Comparison of ENCODE assay signal across 22 cellular contexts in genomic region chr12:114396153-114396868, GRCh38. TPM values are rescaled to one million over a fixed set of nuclear protein-coding genes. Genes with fewer than 3 reads are reported as not detected.
DNase-seq lines count a peak whose midpoint lies in the region; ATAC-seq and TF ChIP-seq lines count a peak whose summit lies in the region.
"Had no signal": no experiment of that assay in that cellular context is flagged by ENCODE, and none has a peak within 500 bp of the region (broad histone marks: within the 10 kb centered on the region; RNA-seq: fewer than 3 reads in every experiment).

No MANE protein-coding gene starts in this region.

- peaks cover 100% of the 10 kb centered on the region for H3K79me2 ChIP-seq in GM23248 (ENCODE audit: insufficient read depth)
- no peaks in the 10 kb centered on the region for H3K79me2 ChIP-seq in SK-N-SH (ENCODE audit: insufficient read depth)

- DNase-seq in GM23248 (peak; percentile 80), SK-N-SH (peak; percentile 63), left ventricle myocardium inferior (no peak), posterior vena cava (ENCODE audit: low spot score) (peak; percentile 53), COR-L47 (lab: John Stamatoyannopoulos, UW) (no peak), NCI-H1048 (lab: John Stamatoyannopoulos, UW) (no peak)
- no peak for DNase-seq in activated T-cell treated with anti-CD3 and anti-CD28 coated beads, Interleukin-2, amount 50 U/mL, for 4 hours
- DNase-seq: activated B cell treated with CpG ODN at 0.5 μM for 24 hours; activated naive CD8-positive, alpha-beta T cell treated with anti-CD3 and anti-CD28 coated beads for 36 hours; foreskin melanocyte; NCI-H1417 treated with DMSO at 0.1 percent for 48 hours; NCI-H69; occipital lobe; stimulated activated naive CD8-positive, alpha-beta T cell treated with anti-CD3 and anti-CD28 coated beads, Interleukin-15, Interleukin-2, amounts not matched to agents 100 U/mL and 50 U/mL, for 24 hours; T-helper 2 cell; tibial artery had no signal

- H3K9ac ChIP-seq in GM23248 (peak overlapping the region; percentile 93), SK-N-SH (no peak overlapping the region)

- no peaks in the 10 kb centered on the region for H3K27me3 ChIP-seq in GM23248 (replicated peaks; ENCODE audit: insufficient read depth)
- peaks cover 74% of the 10 kb centered on the region for H3K27me3 ChIP-seq in SK-N-SH (ENCODE audit: insufficient read depth)
- peaks cover 66% of the 10 kb centered on the region for H3K27me3 ChIP-seq in left ventricle myocardium inferior (ENCODE audit: low read depth)

- H3K36me3 ChIP-seq in GM23248 (ENCODE audit: low read depth), result peaks cover 24% of the 10 kb centered on the region
- H3K36me3 ChIP-seq in SK-N-SH (replicated peaks in 1 of 2; ENCODE audit: control insufficient read depth in 1 of 2, insufficient read depth in 2 of 2, low read length in 1 of 2), result no peaks in the 10 kb centered on the region
- peaks cover 37% of the 10 kb centered on the region for H3K36me3 ChIP-seq in left ventricle myocardium inferior
- H3K36me3 ChIP-seq: tibial artery had no signal

- H3K9me2 ChIP-seq in GM23248 (ENCODE audit: insufficient read depth) (no peaks in the 10 kb centered on the region), SK-N-SH (no peaks in the 10 kb centered on the region)

- H3F3A ChIP-seq in GM23248 (ENCODE audit: insufficient read depth), result peaks cover 20% of the 10 kb centered on the region
- H3F3A ChIP-seq in SK-N-SH (replicated peaks; ENCODE audit: insufficient read depth), result no peaks in the 10 kb centered on the region

- no peaks in the 10 kb centered on the region for H4K20me1 ChIP-seq in GM23248 (ENCODE audit: insufficient read depth)
- no peaks in the 10 kb centered on the region for H4K20me1 ChIP-seq in SK-N-SH (ENCODE audit: insufficient read depth)

- in situ Hi-C loops in GM23248 (cut with MboI), result no loop called here

- ATAC-seq in activated T-cell treated with anti-CD3 and anti-CD28 coated beads, Interleukin-2, amount 50 U/mL, for 4 hours, result no peak
- no peak for ATAC-seq in HG02642 (IDR thresholded peaks at IDR 0.05; ENCODE audit: poor library complexity, unreplicated experiment)
- ATAC-seq: HepG2; left lobe of liver; sciatic nerve; stimulated activated naive CD8-positive, alpha-beta T cell treated with anti-CD3 and anti-CD28 coated beads, Interleukin-15, Interleukin-2, amounts not matched to agents 100 U/mL and 50 U/mL, for 24 hours had no signal

- TF ChIP-seq RAD21 in SK-N-SH (IDR thresholded peaks at IDR 0.05; ENCODE audit: low read length), result no peak

- no peaks in the 10 kb centered on the region for H3K9me3 ChIP-seq in GM23248 (ENCODE audit: low read depth)
- H3K9me3 ChIP-seq in SK-N-SH, result no peaks in the 10 kb centered on the region
- no peaks in the 10 kb centered on the region for H3K9me3 ChIP-seq in left ventricle myocardium inferior (replicated peaks)
- H3K9me3 ChIP-seq: tibial artery had no signal

- peaks cover 1% of the 10 kb centered on the region for H3K4me1 Mint-ChIP-seq in activated T-cell treated with anti-CD3 and anti-CD28 coated beads, Interleukin-2, amount 50 U/mL, for 4 hours (ENCODE audit: low read depth)
- H3K4me1 Mint-ChIP-seq: activated B cell treated with CpG ODN at 0.5 μM for 24 hours had no signal

- H3K4me3 ChIP-seq in GM23248 (peak overlapping the region; percentile 76), SK-N-SH (ENCODE audit: low read depth in 2 of 2, low read length in 1 of 2) (no peak overlapping the region), left ventricle myocardium inferior (peak overlapping the region; percentile 47)

- peaks cover 81% of the 10 kb centered on the region for H3K27me3 Mint-ChIP-seq in activated T-cell treated with anti-CD3 and anti-CD28 coated beads, Interleukin-2, amount 50 U/mL, for 4 hours (ENCODE audit: low read depth)

- TF ChIP-seq CTCF in SK-N-SH (IDR thresholded peaks at IDR 0.05), result no peak
- no peak for TF ChIP-seq CTCF in left ventricle myocardium inferior (IDR thresholded peaks at IDR 0.05; ENCODE audit: borderline replicate concordance)

- 4 to 12% methylated on average over 39 to 48 of the region's 50 CpGs for WGBS in GM23248 (ENCODE audit: low coverage in 1 of 2, low lambda C conversion rate in 2 of 2, missing lambda C conversion rate in 2 of 2), 2 experiments
- 13% methylated on average over 16 of the region's 50 CpGs for WGBS in SK-N-SH (ENCODE audit: low lambda C conversion rate)

- peak overlapping the region; percentile 96 for H3K4me2 ChIP-seq in GM23248 (ENCODE audit: unreplicated experiment)
- H3K4me2 ChIP-seq in SK-N-SH, result no peak overlapping the region; the same call in none of the 2 replicates

- H3K4me3 Mint-ChIP-seq in activated T-cell treated with anti-CD3 and anti-CD28 coated beads, Interleukin-2, amount 50 U/mL, for 4 hours, result no peak overlapping the region
- H3K4me3 Mint-ChIP-seq: activated B cell treated with CpG ODN at 0.5 μM for 24 hours; activated naive CD8-positive, alpha-beta T cell treated with anti-CD3 and anti-CD28 coated beads for 36 hours had no signal

- H3K4me1 ChIP-seq in GM23248 (ENCODE audit: insufficient read depth) (peaks cover 39% of the 10 kb centered on the region), SK-N-SH (ENCODE audit: control insufficient read depth in 1 of 2, insufficient read depth in 2 of 2, low read depth in 1 of 2, low read length in 1 of 2) (no peaks in the 10 kb centered on the region), left ventricle myocardium inferior (peaks cover 88% of the 10 kb centered on the region)

- H3K9me3 Mint-ChIP-seq in activated T-cell treated with anti-CD3 and anti-CD28 coated beads, Interleukin-2, amount 50 U/mL, for 4 hours, result no peaks in the 10 kb centered on the region
- H3K9me3 Mint-ChIP-seq: activated B cell treated with CpG ODN at 0.5 μM for 24 hours; activated naive CD8-positive, alpha-beta T cell treated with anti-CD3 and anti-CD28 coated beads for 36 hours had no signal

- intact Hi-C loops in left ventricle myocardium inferior (cut with micrococcal nuclease), result no loop called here
- intact Hi-C loops in posterior vena cava (cut with DNase I), result no loop called here

- TF ChIP-seq EP300 in SK-N-SH (IDR thresholded peaks at IDR 0.05; ENCODE audit: borderline replicate concordance in 1 of 2, low read depth in 1 of 2, low read length in 1 of 2), result no peak

- H3K27ac ChIP-seq in GM23248, result peak overlapping the region; percentile 84
- H3K27ac ChIP-seq in SK-N-SH (ENCODE audit: low read depth in 2 of 2, low read length in 1 of 2), result no peak overlapping the region
- peak overlapping the region; percentile 69 for H3K27ac ChIP-seq in left ventricle myocardium inferior (replicated peaks)
- H3K27ac ChIP-seq: tibial artery had no signal

- H3K36me3 Mint-ChIP-seq in activated T-cell treated with anti-CD3 and anti-CD28 coated beads, Interleukin-2, amount 50 U/mL, for 4 hours (ENCODE audit: insufficient read depth), result no peaks in the 10 kb centered on the region
- H3K36me3 Mint-ChIP-seq: activated naive CD8-positive, alpha-beta T cell treated with anti-CD3 and anti-CD28 coated beads for 36 hours had no signal

- CTCF ChIA-PET in SK-N-SH (lab: Yijun Ruan, JAX), result interaction anchor here (0.6 to 1.6 kb wide), 5 partner anchors 13 to 230 kb away, joined by 3 read pairs; no protein-coding TSS in a partner anchor

- POLR2A ChIA-PET in SK-N-SH (lab: Yijun Ruan, JAX), result no interaction called here

- H2AFZ ChIP-seq in GM23248 (peak overlapping the region; percentile 54), SK-N-SH (ENCODE audit: low read depth) (no peak overlapping the region)

TF ChIP-seq in SK-N-SH, 30 proteins besides CTCF, POLR2A, EP300 and RAD21 (continues in another document):
- TF ChIP-seq FOXM1 (IDR thresholded peaks at IDR 0.05; ENCODE audit: low read depth) (no peak), RCOR1 (IDR thresholded peaks at IDR 0.05; ENCODE audit: low read length) (no peak), FOSL2 (IDR thresholded peaks at IDR 0.05; ENCODE audit: borderline replicate concordance, low read depth) (no peak), NRF1 (IDR thresholded peaks at IDR 0.05; ENCODE audit: low read depth, low read length) (no peak), POLR2AphosphoS5 (IDR thresholded peaks at IDR 0.05; ENCODE audit: low read depth, low read length) (no peak), MEF2A (IDR thresholded peaks at IDR 0.05; ENCODE audit: borderline replicate concordance, low read depth) (no peak), GABPA (IDR thresholded peaks at IDR 0.05; ENCODE audit: low read depth) (no peak), CHD2 (IDR thresholded peaks at IDR 0.05; ENCODE audit: low read length, partially characterized antibody) (no peak), RFX5 (IDR thresholded peaks at IDR 0.05; ENCODE audit: low read length) (no peak), RXRA (IDR thresholded peaks at IDR 0.05; ENCODE audit: borderline replicate concordance, low read depth) (no peak)

RNA-seq across cellular contexts. Expression of gene TBX5, which starts 9.6 kb away (rescaled TPM):
- total RNA-seq in GM23248 (2014; rRNA removed; shearing (Covaris generic)), result 23.9 and 30.0 TPM in 2 replicates
- polyA plus RNA-seq in GM23248 (2016; fragmentation: Nextera tagmentation; extraction: Ambion mirVana) (24.5 and 27.5 TPM in 2 replicates), SK-N-SH (2012; rRNA removed) (not detected in 2 replicates)
- polyA plus RNA-seq in SK-N-SH (2012; cell fraction: cytosol; rRNA removed), result not detected in 2 replicates
- not detected in 2 replicates for polyA plus RNA-seq in SK-N-SH (2012; cell fraction: nucleus; rRNA removed)
- total RNA-seq in left ventricle myocardium inferior (75.1 TPM), posterior vena cava (not detected)
- not detected for total RNA-seq in activated T-cell treated with anti-CD3 and anti-CD28 coated beads, Interleukin-2, amount 50 U/mL, for 4 hours
- total RNA-seq: activated B cell treated with CpG ODN at 0.5 μM for 24 hours; activated naive CD8-positive, alpha-beta T cell treated with anti-CD3 and anti-CD28 coated beads for 36 hours; H4; HepG2; left lobe of liver; occipital lobe; OCI-LY7; sciatic nerve had no signal
- polyA plus RNA-seq: HepG2 had no signal

Comparison
In these comparisons a context has a peak if more than half of its experiments do, and no peak if none do; other contexts are left out.
1. DNase-seq: peak in GM23248 (single experiment), SK-N-SH (single experiment) and posterior vena cava (single experiment); none in left ventricle myocardium inferior (single experiment), COR-L47 (single experiment), activated T-cell treated with anti-CD3 and anti-CD28 coated beads, Interleukin-2, amount 50 U/mL, for 4 hours (single experiment) and NCI-H1048 (single experiment).
2. H3K27ac ChIP-seq: peak in GM23248 (single experiment) and left ventricle myocardium inferior (single experiment); none in SK-N-SH (0 of 2).
3. H3K4me3 ChIP-seq: peak in GM23248 (single experiment) and left ventricle myocardium inferior (single experiment); none in SK-N-SH (0 of 2).
4. RNA of gene TBX5, which starts 9.6 kb away (total RNA-seq): 75.1 TPM in left ventricle myocardium inferior (single experiment) and 23.9 to 30.0 TPM in GM23248; not detected in posterior vena cava and not detected in activated T-cell treated with anti-CD3 and anti-CD28 coated beads, Interleukin-2, amount 50 U/mL, for 4 hours; every median in the first group is over 10 times any median in the second.